8 cellular contexts compared by ENCODE assay signal in the genomic region with DNA sequence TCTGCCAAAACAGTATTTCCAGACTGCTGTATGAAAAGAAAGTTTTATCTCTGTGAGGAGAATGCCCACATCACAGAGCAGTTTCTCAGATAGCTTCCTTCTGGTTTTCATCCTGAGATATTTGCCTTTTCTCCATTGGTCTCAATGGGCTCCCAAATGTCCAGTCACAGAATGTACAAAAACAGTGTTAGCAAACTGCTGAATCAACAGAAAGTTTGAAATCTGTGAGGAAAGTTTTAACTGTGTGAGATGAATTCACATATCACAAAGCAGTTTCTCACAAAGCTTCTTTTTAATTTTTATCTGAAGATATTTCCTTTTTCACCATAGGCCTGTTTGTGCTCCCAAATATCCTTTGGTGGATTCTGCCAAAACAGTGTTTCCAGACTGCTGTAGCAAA.
"Had no signal": no experiment of that assay in that cellular context is flagged by ENCODE, and none has a peak within 500 bp of the region (broad histone marks: within the 10 kb centered on the region; RNA-seq: fewer than 3 reads in every experiment).

No MANE protein-coding gene starts in this region.

- H3K27ac ChIP-seq: KMS-11 had no signal

- ATAC-seq: GM23338 had no signal

- H3K4me3 ChIP-seq: GM23338 had no signal

- DNase-seq: H9, HCEC 1CT, KBM-7 had no signal

- FAIRE-seq: H1, H54, HTR-8/SVneo had no signal

- H3K9ac ChIP-seq: KMS-11 had no signal

- H2AFZ ChIP-seq: GM23338 had no signal

- H3K4me2 ChIP-seq: GM23338, KMS-11 had no signal
